In genomic region chr22:25598609-25599008, GRCh38 we compare ENCODE assay signal across 16 cellular contexts. TPM values are rescaled to one million over a fixed set of nuclear protein-coding genes. Genes with fewer than 3 reads are reported as not detected.
DNase-seq lines count a peak whose midpoint lies in the region; ATAC-seq, FAIRE-seq and TF ChIP-seq lines count a peak whose summit lies in the region.
"Had no signal": no experiment of that assay in that cellular context is flagged by ENCODE, and none has a peak within 500 bp of the region (broad histone marks: within the 10 kb centered on the region; RNA-seq: fewer than 3 reads in every experiment).

No MANE protein-coding gene starts in this region.

- no peak for TF ChIP-seq CTCF in activated CD8-positive, alpha-beta T cell treated with anti-CD3 and anti-CD28 coated beads for 36 hours (IDR thresholded peaks at IDR 0.05)

- intact Hi-C loops in activated CD8-positive, alpha-beta T cell treated with anti-CD3 and anti-CD28 coated beads for 36 hours (cut with micrococcal nuclease): no loop called here
- intact Hi-C loops in sciatic nerve (cut with DNase I): no loop called here

- H3K9me3 Mint-ChIP-seq in activated CD8-positive, alpha-beta T cell treated with anti-CD3 and anti-CD28 coated beads, Interleukin-2, amount 10 ng/mL, durations not matched to agents 7 days and 5 days (ENCODE audit: insufficient read depth): peaks cover 20% of the 10 kb centered on the region
- H3K9me3 Mint-ChIP-seq in activated CD8-positive, alpha-beta T cell treated with anti-CD3 and anti-CD28 coated beads for 36 hours: peaks cover 3% of the 10 kb centered on the region
- peaks cover 6% of the 10 kb centered on the region for H3K9me3 Mint-ChIP-seq in memory B cell

- TF ChIP-seq POLR2A in GM12891 (IDR thresholded peaks at IDR 0.05; ENCODE audit: low read depth, low read length): no peak

- POLR2A ChIA-PET in activated CD8-positive, alpha-beta T cell treated with anti-CD3 and anti-CD28 coated beads, Interleukin-2, amount 10 ng/mL, durations not matched to agents 7 days and 5 days (lab: Charles Lee): interaction anchor here (0.7 kb wide), 1 partner anchor 16 kb away, joined by 3 read pairs; no protein-coding TSS in a partner anchor
- POLR2A ChIA-PET in activated CD8-positive, alpha-beta T cell treated with anti-CD3 and anti-CD28 coated beads for 36 hours (lab: Charles Lee): no interaction called here

- ATAC-seq in activated CD8-positive, alpha-beta T cell treated with anti-CD3 and anti-CD28 coated beads, Interleukin-2, amount 10 ng/mL, durations not matched to agents 7 days and 5 days: peak; percentile 67
- no peak for ATAC-seq in activated CD8-positive, alpha-beta T cell treated with anti-CD3 and anti-CD28 coated beads for 36 hours
- ATAC-seq in memory B cell (ENCODE audit: low read depth): peak; percentile 44
- no peak for ATAC-seq in sciatic nerve
- ATAC-seq: PC-3 had no signal

- H3K27ac Mint-ChIP-seq in activated CD8-positive, alpha-beta T cell treated with anti-CD3 and anti-CD28 coated beads, Interleukin-2, amount 10 ng/mL, durations not matched to agents 7 days and 5 days: peak overlapping the region; percentile 61
- H3K27ac Mint-ChIP-seq in activated CD8-positive, alpha-beta T cell treated with anti-CD3 and anti-CD28 coated beads for 36 hours: no peak overlapping the region
- H3K27ac Mint-ChIP-seq in memory B cell: no peak overlapping the region

- peak; percentile 31 for FAIRE-seq in GM12891 (lab: Jason Lieb, UNC)
- FAIRE-seq: A204.1, H1 had no signal

- peaks cover 28% of the 10 kb centered on the region for H3K4me1 Mint-ChIP-seq in activated CD8-positive, alpha-beta T cell treated with anti-CD3 and anti-CD28 coated beads, Interleukin-2, amount 10 ng/mL, durations not matched to agents 7 days and 5 days (ENCODE audit: low read depth)
- H3K4me1 Mint-ChIP-seq in activated CD8-positive, alpha-beta T cell treated with anti-CD3 and anti-CD28 coated beads for 36 hours (ENCODE audit: low read depth): peaks cover 15% of the 10 kb centered on the region
- H3K4me1 Mint-ChIP-seq in memory B cell: peaks cover 39% of the 10 kb centered on the region

- H3K36me3 Mint-ChIP-seq in activated CD8-positive, alpha-beta T cell treated with anti-CD3 and anti-CD28 coated beads, Interleukin-2, amount 10 ng/mL, durations not matched to agents 7 days and 5 days (ENCODE audit: low read depth): peaks cover 53% of the 10 kb centered on the region
- H3K36me3 Mint-ChIP-seq in activated CD8-positive, alpha-beta T cell treated with anti-CD3 and anti-CD28 coated beads for 36 hours (ENCODE audit: low read depth): peaks cover 14% of the 10 kb centered on the region
- peaks cover 35% of the 10 kb centered on the region for H3K36me3 Mint-ChIP-seq in memory B cell

- DNase-seq in activated CD8-positive, alpha-beta T cell treated with anti-CD3 and anti-CD28 coated beads, Interleukin-2, amount 10 ng/mL, durations not matched to agents 7 days and 5 days: no peak
- DNase-seq in activated CD8-positive, alpha-beta T cell treated with anti-CD3 and anti-CD28 coated beads for 36 hours: no peak
- DNase-seq in GM12891 (ENCODE audit: insufficient read length, low spot score) (no peak), MV-4-11 (lab: John Stamatoyannopoulos, UW) (peak; percentile 4), memory B cell (ENCODE audit: low spot score in 2 of 2) (no peak), globus pallidus (ENCODE audit: low spot score) (no peak), GOT3 (lab: John Stamatoyannopoulos, UW) (no peak), sciatic nerve (ENCODE audit: low spot score) (no peak)
- DNase-seq: Karpas-422, NCI-H1417, NCI-H187 treated with DMSO at 0.1 percent for 48 hours, NCI-H446, NCI-H69, PC-3 had no signal

- no peaks in the 10 kb centered on the region for H3K27me3 Mint-ChIP-seq in activated CD8-positive, alpha-beta T cell treated with anti-CD3 and anti-CD28 coated beads, Interleukin-2, amount 10 ng/mL, durations not matched to agents 7 days and 5 days (ENCODE audit: low read depth)
- H3K27me3 Mint-ChIP-seq in activated CD8-positive, alpha-beta T cell treated with anti-CD3 and anti-CD28 coated beads for 36 hours: no peaks in the 10 kb centered on the region
- no peaks in the 10 kb centered on the region for H3K27me3 Mint-ChIP-seq in memory B cell

- H3K4me3 Mint-ChIP-seq in activated CD8-positive, alpha-beta T cell treated with anti-CD3 and anti-CD28 coated beads, Interleukin-2, amount 10 ng/mL, durations not matched to agents 7 days and 5 days: no peak overlapping the region
- no peak overlapping the region for H3K4me3 Mint-ChIP-seq in activated CD8-positive, alpha-beta T cell treated with anti-CD3 and anti-CD28 coated beads for 36 hours
- H3K4me3 Mint-ChIP-seq in memory B cell: no peak overlapping the region

- CTCF ChIA-PET in activated CD8-positive, alpha-beta T cell treated with anti-CD3 and anti-CD28 coated beads, Interleukin-2, amount 10 ng/mL, durations not matched to agents 7 days and 5 days (lab: Charles Lee): interaction anchor here (0.8 to 1.8 kb wide), 3 partner anchors 16 to 55 kb away, joined by 3 to 4 read pairs (median 4); no protein-coding TSS in a partner anchor
- CTCF ChIA-PET in activated CD8-positive, alpha-beta T cell treated with anti-CD3 and anti-CD28 coated beads for 36 hours (lab: Charles Lee): interaction anchor here (1.1 kb wide), 1 partner anchor 16 kb away, joined by 3 read pairs; no protein-coding TSS in a partner anchor

TF ChIP-seq in GM12891, 5 proteins besides CTCF, POLR2A, EP300 and RAD21:
- TF ChIP-seq TAF1 (IDR thresholded peaks at IDR 0.05; ENCODE audit: low read depth, low read length) (no peak), PAX5 (IDR thresholded peaks at IDR 0.05; ENCODE audit: insufficient read depth, low read length, severe bottlenecking) (no peak), POLR2AphosphoS5 (IDR thresholded peaks at IDR 0.05; ENCODE audit: low read depth, low read length) (no peak), POU2F2 (IDR thresholded peaks at IDR 0.05; ENCODE audit: low read depth, low read length) (no peak), SPI1 (IDR thresholded peaks at IDR 0.05; ENCODE audit: low read depth, low read length) (no peak)
TF ChIP-seq in GM12891: peak in this region for 0.

RNA-seq across cellular contexts. Expression of gene GRK3, which starts 34.1 kb away (rescaled TPM):
- total RNA-seq in activated CD8-positive, alpha-beta T cell treated with anti-CD3 and anti-CD28 coated beads, Interleukin-2, amount 10 ng/mL, durations not matched to agents 7 days and 5 days: 10 to 100 TPM; 35.0 to 36.6 TPM
- 10 to 100 TPM; 26.3 to 26.7 TPM for total RNA-seq in activated CD8-positive, alpha-beta T cell treated with anti-CD3 and anti-CD28 coated beads for 36 hours
- 8.5 TPM for polyA plus RNA-seq in GM12891 (2012; ENCODE audit: low read depth, missing spikeins)
- 13.5 TPM for total RNA-seq in sciatic nerve

Comparison
In these comparisons a context has a peak if more than half of its experiments do, and no peak if none do; other contexts are left out.
1. ATAC-seq: peak in activated CD8-positive, alpha-beta T cell treated with anti-CD3 and anti-CD28 coated beads, Interleukin-2, amount 10 ng/mL, durations not matched to agents 7 days and 5 days (single experiment) and memory B cell (single experiment); none in activated CD8-positive, alpha-beta T cell treated with anti-CD3 and anti-CD28 coated beads for 36 hours (single experiment) and sciatic nerve (single experiment).